1 cellular context compared by ENCODE assay signal in the genomic region with DNA sequence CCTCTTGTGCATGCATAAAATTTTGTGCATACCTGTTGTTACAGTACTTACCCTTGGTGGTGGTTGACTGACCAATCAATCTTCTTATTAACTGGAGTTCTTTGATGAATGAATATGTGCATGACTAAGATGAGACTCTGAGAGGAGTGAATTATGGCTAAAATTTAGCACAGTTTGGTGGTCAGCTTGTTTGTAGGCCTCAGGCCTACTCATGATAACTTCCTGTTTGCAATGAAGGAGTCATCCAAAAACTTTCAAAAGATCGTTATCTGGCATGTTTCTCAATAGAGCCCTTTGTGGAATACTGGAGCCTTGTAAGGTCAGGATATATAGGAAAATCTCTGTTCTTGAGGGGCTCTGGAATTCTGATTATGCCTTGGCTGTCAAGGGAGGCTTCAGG.
TF ChIP-seq lines count a peak whose summit lies in the region.

No MANE protein-coding gene starts in this region.

TF ChIP-seq in HepG2, 621 proteins besides CTCF, POLR2A, EP300 and RAD21 (continued from another document):
- TF ChIP-seq, protein P1, sequence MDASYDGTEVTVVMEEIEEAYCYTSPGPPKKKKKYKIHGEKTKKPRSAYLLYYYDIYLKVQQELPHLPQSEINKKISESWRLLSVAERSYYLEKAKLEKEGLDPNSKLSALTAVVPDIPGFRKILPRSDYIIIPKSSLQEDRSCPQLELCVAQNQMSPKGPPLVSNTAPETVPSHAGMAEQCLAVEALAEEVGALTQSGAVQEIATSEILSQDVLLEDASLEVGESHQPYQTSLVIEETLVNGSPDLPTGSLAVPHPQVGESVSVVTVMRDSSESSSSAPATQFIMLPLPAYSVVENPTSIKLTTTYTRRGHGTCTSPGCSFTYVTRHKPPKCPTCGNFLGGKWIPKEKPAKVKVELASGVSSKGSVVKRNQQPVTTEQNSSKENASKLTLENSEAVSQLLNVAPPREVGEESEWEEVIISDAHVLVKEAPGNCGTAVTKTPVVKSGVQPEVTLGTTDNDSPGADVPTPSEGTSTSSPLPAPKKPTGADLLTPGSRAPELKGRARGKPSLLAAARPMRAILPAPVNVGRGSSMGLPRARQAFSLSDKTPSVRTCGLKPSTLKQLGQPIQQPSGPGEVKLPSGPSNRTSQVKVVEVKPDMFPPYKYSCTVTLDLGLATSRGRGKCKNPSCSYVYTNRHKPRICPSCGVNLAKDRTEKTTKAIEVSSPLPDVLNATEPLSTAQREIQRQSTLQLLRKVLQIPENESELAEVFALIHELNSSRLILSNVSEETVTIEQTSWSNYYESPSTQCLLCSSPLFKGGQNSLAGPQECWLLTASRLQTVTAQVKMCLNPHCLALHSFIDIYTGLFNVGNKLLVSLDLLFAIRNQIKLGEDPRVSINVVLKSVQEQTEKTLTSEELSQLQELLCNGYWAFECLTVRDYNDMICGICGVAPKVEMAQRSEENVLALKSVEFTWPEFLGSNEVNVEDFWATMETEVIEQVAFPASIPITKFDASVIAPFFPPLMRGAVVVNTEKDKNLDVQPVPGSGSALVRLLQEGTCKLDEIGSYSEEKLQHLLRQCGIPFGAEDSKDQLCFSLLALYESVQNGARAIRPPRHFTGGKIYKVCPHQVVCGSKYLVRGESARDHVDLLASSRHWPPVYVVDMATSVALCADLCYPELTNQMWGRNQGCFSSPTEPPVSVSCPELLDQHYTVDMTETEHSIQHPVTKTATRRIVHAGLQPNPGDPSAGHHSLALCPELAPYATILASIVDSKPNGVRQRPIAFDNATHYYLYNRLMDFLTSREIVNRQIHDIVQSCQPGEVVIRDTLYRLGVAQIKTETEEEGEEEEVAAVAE (CRISPR knock-in tag; IDR thresholded peaks at IDR 0.05; ENCODE audit: borderline replicate concordance): no peak
- TF ChIP-seq, protein P2, sequence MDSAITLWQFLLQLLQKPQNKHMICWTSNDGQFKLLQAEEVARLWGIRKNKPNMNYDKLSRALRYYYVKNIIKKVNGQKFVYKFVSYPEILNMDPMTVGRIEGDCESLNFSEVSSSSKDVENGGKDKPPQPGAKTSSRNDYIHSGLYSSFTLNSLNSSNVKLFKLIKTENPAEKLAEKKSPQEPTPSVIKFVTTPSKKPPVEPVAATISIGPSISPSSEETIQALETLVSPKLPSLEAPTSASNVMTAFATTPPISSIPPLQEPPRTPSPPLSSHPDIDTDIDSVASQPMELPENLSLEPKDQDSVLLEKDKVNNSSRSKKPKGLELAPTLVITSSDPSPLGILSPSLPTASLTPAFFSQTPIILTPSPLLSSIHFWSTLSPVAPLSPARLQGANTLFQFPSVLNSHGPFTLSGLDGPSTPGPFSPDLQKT (CRISPR knock-in tag; IDR thresholded peaks at IDR 0.05; ENCODE audit: borderline replicate concordance): no peak
- TF ChIP-seq ZNF20 (CRISPR knock-in tag; IDR thresholded peaks at IDR 0.05) (no peak), MZF1 (CRISPR knock-in tag; IDR thresholded peaks at IDR 0.05; ENCODE audit: borderline replicate concordance) (no peak), ZNF703 (CRISPR knock-in tag; IDR thresholded peaks at IDR 0.05; ENCODE audit: borderline replicate concordance) (no peak)
- TF ChIP-seq, protein P3, sequence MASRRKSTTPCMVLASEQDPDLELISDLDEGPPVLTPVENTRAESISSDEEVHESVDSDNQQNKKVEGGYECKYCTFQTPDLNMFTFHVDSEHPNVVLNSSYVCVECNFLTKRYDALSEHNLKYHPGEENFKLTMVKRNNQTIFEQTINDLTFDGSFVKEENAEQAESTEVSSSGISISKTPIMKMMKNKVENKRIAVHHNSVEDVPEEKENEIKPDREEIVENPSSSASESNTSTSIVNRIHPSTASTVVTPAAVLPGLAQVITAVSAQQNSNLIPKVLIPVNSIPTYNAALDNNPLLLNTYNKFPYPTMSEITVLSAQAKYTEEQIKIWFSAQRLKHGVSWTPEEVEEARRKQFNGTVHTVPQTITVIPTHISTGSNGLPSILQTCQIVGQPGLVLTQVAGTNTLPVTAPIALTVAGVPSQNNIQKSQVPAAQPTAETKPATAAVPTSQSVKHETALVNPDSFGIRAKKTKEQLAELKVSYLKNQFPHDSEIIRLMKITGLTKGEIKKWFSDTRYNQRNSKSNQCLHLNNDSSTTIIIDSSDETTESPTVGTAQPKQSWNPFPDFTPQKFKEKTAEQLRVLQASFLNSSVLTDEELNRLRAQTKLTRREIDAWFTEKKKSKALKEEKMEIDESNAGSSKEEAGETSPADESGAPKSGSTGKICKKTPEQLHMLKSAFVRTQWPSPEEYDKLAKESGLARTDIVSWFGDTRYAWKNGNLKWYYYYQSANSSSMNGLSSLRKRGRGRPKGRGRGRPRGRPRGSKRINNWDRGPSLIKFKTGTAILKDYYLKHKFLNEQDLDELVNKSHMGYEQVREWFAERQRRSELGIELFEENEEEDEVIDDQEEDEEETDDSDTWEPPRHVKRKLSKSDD (CRISPR knock-in tag; IDR thresholded peaks at IDR 0.05; ENCODE audit: low read depth): no peak
